ENCODE assay signal across 19 cellular contexts in genomic region chrX:30673405-30673804, GRCh38. TPM values are rescaled to one million over a fixed set of nuclear protein-coding genes. Genes with fewer than 3 reads are reported as not detected.
A peak's percentile ranks its signal among the peaks of the same experiment; 100 is the strongest.
DNase-seq lines count a peak whose midpoint lies in the region; ATAC-seq, FAIRE-seq and TF ChIP-seq lines count a peak whose summit lies in the region.
"Had no signal": no experiment of that assay in that cellular context is flagged by ENCODE, and none has a peak within 500 bp of the region (broad histone marks: within the 10 kb centered on the region; RNA-seq: fewer than 3 reads in every experiment).

No MANE protein-coding gene starts in this region.

- H3K4ac ChIP-seq in neuronal stem cell (ENCODE audit: low read length) = no peak overlapping the region

- DNase-seq in A549 (ENCODE audit: low read depth in 1 of 2, low spot score in 1 of 2) = no peak
- DNase-seq in activated T-helper 1 cell treated with anti-CD3 and anti-CD28 coated beads, Interleukin-12 subunit alpha, Interleukin-12 subunit beta, Interleukin-2, Interleukin-4 antibody, amounts not matched to agents 30 ng/mL and 10 ng/mL and 1 ng/mL, durations not matched to agents 14 hours and 24 hours and 36 hours (ENCODE audit: low spot score) = no peak
- no peak for DNase-seq in HepG2 (ENCODE audit: low spot score)
- no peak for DNase-seq in NCI-H2029 (lab: John Stamatoyannopoulos, UW)
- no peak for DNase-seq in neuronal stem cell (ENCODE audit: low spot score)
- DNase-seq in OCI-M2 (lab: John Stamatoyannopoulos, UW; ENCODE audit: unreplicated experiment) = no peak
- DNase-seq: CD4-positive, CD25-positive, alpha-beta regulatory T cell; GM23248; H7; KBM-7; NCI-H1105 treated with DMSO at 0.1 percent for 48 hours; NCI-H2029 treated with DMSO at 0.1 percent for 48 hours; NCI-H2227 treated with DMSO at 0.1 percent for 48 hours; NCI-H526 treated with DMSO at 0.1 percent for 48 hours; Peyer's patch; SIG-M5 had no signal

- no peak overlapping the region for H3K9ac ChIP-seq in HepG2 (ENCODE audit: insufficient read depth, low read depth, low read length)
- no peak overlapping the region for H3K9ac ChIP-seq in parathyroid adenoma
- no peak overlapping the region for H3K9ac ChIP-seq in neuronal stem cell (ENCODE audit: low read depth, low read length, poor library complexity)
- H3K9ac ChIP-seq: BLaER1, GM23248 had no signal

- no peak for ATAC-seq in A549
- no peak for ATAC-seq in HepG2

- no peak overlapping the region for H2BK5ac ChIP-seq in neuronal stem cell (ENCODE audit: low read length)

- peaks cover 6% of the 10 kb centered on the region for H3K4me1 Mint-ChIP-seq in activated T-helper 1 cell treated with anti-CD3 and anti-CD28 coated beads, Interleukin-12 subunit alpha, Interleukin-12 subunit beta, Interleukin-2, Interleukin-4 antibody, amounts not matched to agents 30 ng/mL and 10 ng/mL and 1 ng/mL, durations not matched to agents 14 hours and 24 hours and 36 hours (ENCODE audit: low read depth)
- H3K4me1 Mint-ChIP-seq: CD4-positive, CD25-positive, alpha-beta regulatory T cell had no signal

- H3K9me3 Mint-ChIP-seq in activated T-helper 1 cell treated with anti-CD3 and anti-CD28 coated beads, Interleukin-12 subunit alpha, Interleukin-12 subunit beta, Interleukin-2, Interleukin-4 antibody, amounts not matched to agents 30 ng/mL and 10 ng/mL and 1 ng/mL, durations not matched to agents 14 hours and 24 hours and 36 hours = no peaks in the 10 kb centered on the region

- intact Hi-C loops in activated T-helper 1 cell treated with anti-CD3 and anti-CD28 coated beads, Interleukin-12 subunit alpha, Interleukin-12 subunit beta, Interleukin-2, Interleukin-4 antibody, amounts not matched to agents 30 ng/mL and 10 ng/mL and 1 ng/mL, durations not matched to agents 14 hours and 24 hours and 36 hours (cut with micrococcal nuclease) = no loop called here
- intact Hi-C loops in HepG2 (cut with micrococcal nuclease; ENCODE audit: unreplicated experiment) = loop anchor here (5.0 kb wide), 1 partner anchor 36 kb away; no protein-coding TSS in a partner anchor

- POLR2A ChIA-PET in A549 (lab: Yijun Ruan, JAX) = no interaction called here
- POLR2A ChIA-PET in HepG2 (lab: Yijun Ruan, JAX) = no interaction called here

- H3K79me1 ChIP-seq in neuronal stem cell (ENCODE audit: low read depth, low read length) = no peaks in the 10 kb centered on the region

- H3K27me3 ChIP-seq in HepG2 (ENCODE audit: control insufficient read depth in 1 of 2, insufficient read depth in 2 of 2, low read length in 2 of 2) = no peaks in the 10 kb centered on the region
- no peaks in the 10 kb centered on the region for H3K27me3 ChIP-seq in parathyroid adenoma (ENCODE audit: control insufficient read depth, insufficient read depth, low read length)
- H3K27me3 ChIP-seq in neuronal stem cell (ENCODE audit: control insufficient read depth in 3 of 3, insufficient read depth in 3 of 3, low read depth in 1 of 3, low read length in 3 of 3) = no peaks in the 10 kb centered on the region
- H3K27me3 ChIP-seq: BLaER1, Peyer's patch had no signal

- TF ChIP-seq POLR2A in A549 (IDR thresholded peaks at IDR 0.05; ENCODE audit: low read length) (no peak), HepG2 (IDR thresholded peaks at IDR 0.05; ENCODE audit: insufficient read depth in 1 of 2, low read depth in 2 of 2, low read length in 2 of 2) (no peak)

- no peaks in the 10 kb centered on the region for H4K20me1 ChIP-seq in HepG2 (ENCODE audit: insufficient read depth, low read length)
- H4K20me1 ChIP-seq: BLaER1 had no signal

- H2BK12ac ChIP-seq in neuronal stem cell (ENCODE audit: low read length) = no peak overlapping the region

- H2BK15ac ChIP-seq in neuronal stem cell (ENCODE audit: low read length) = no peak overlapping the region

- H3K79me2 ChIP-seq in HepG2 (ENCODE audit: insufficient read depth, low read length) (no peaks in the 10 kb centered on the region), parathyroid adenoma (no peaks in the 10 kb centered on the region)

- CTCF ChIA-PET in A549 (lab: Yijun Ruan, JAX) (no interaction called here), HepG2 (lab: Yijun Ruan, JAX; ENCODE audit: low intra/inter-chr PET ratio, low total read pairs) (no interaction called here)

- no peak overlapping the region for H4K91ac ChIP-seq in neuronal stem cell (ENCODE audit: low read depth, low read length, poor library complexity)

- TF ChIP-seq EP300 in A549 (IDR thresholded peaks at IDR 0.05) = no peak
- no peak for TF ChIP-seq EP300 in HepG2 (IDR thresholded peaks at IDR 0.05; ENCODE audit: low read depth in 2 of 2, low read length in 2 of 2)
- no peak for TF ChIP-seq EP300 in HepG2 (CRISPR knock-in tag; IDR thresholded peaks at IDR 0.05; ENCODE audit: borderline replicate concordance)

- H3K27ac ChIP-seq in A549 (no peak overlapping the region), HepG2 (ENCODE audit: extremely low read length, insufficient read depth, low read length) (no peak overlapping the region), parathyroid adenoma (no peak overlapping the region), neuronal stem cell (replicated peaks; ENCODE audit: low read length) (no peak overlapping the region)
- H3K27ac ChIP-seq: BLaER1, GM23248 had no signal

- H2AFZ ChIP-seq in HepG2 (ENCODE audit: low read length) (no peak overlapping the region), parathyroid adenoma (no peak overlapping the region), neuronal stem cell (ENCODE audit: low read length) (no peak overlapping the region)
- H2AFZ ChIP-seq: GM23248 had no signal

- TF ChIP-seq RAD21 in A549 (conservative IDR thresholded peaks at IDR 0.05 in 1 of 2, IDR thresholded peaks at IDR 0.05 in 1 of 2) (no peak), HepG2 (CRISPR knock-in tag; IDR thresholded peaks at IDR 0.05) (no peak)

- no peak overlapping the region for H3K14ac ChIP-seq in neuronal stem cell (ENCODE audit: low read length)

- no peaks in the 10 kb centered on the region for H3K27me3 Mint-ChIP-seq in activated T-helper 1 cell treated with anti-CD3 and anti-CD28 coated beads, Interleukin-12 subunit alpha, Interleukin-12 subunit beta, Interleukin-2, Interleukin-4 antibody, amounts not matched to agents 30 ng/mL and 10 ng/mL and 1 ng/mL, durations not matched to agents 14 hours and 24 hours and 36 hours (ENCODE audit: insufficient read depth)
- H3K27me3 Mint-ChIP-seq: CD4-positive, CD25-positive, alpha-beta regulatory T cell had no signal

- no peak overlapping the region for H3K18ac ChIP-seq in neuronal stem cell (ENCODE audit: low read length)

- in situ Hi-C loops in HepG2 (cut with HindIII; ENCODE audit: extremely low pct_ligation_motif_present, low pct_unique_long_range_greater_than_20kb) = no loop called here

- FAIRE-seq in A549 (lab: Jason Lieb, UNC) = peak; percentile 43
- FAIRE-seq in HepG2 (lab: Jason Lieb, UNC) = no peak
- FAIRE-seq: D721Med had no signal

- TF ChIP-seq CTCF in A549 (IDR thresholded peaks at IDR 0.05) (no peak), HepG2 (CRISPR knock-in tag; IDR thresholded peaks at IDR 0.05) (no peak), parathyroid adenoma (IDR thresholded peaks at IDR 0.05) (no peak)

- H2BK120ac ChIP-seq in neuronal stem cell (ENCODE audit: low read depth, low read length) = no peak overlapping the region

- WGBS in A549 (ENCODE audit: missing lambda C conversion rate) = 43% methylated on average over 2 of the region's 2 CpGs
- 79% methylated on average over 2 of the region's 2 CpGs for WGBS in HepG2 (ENCODE audit: low lambda C conversion rate)
- no CpG with 5 or more reads among the region's 2 CpGs for WGBS in neuronal stem cell (ENCODE audit: extremely low coverage in 2 of 2, insufficient read length in 2 of 2, insufficient replicate concordance in 1 of 2), 2 donors

- peaks cover 38% of the 10 kb centered on the region for H3K36me3 Mint-ChIP-seq in activated T-helper 1 cell treated with anti-CD3 and anti-CD28 coated beads, Interleukin-12 subunit alpha, Interleukin-12 subunit beta, Interleukin-2, Interleukin-4 antibody, amounts not matched to agents 30 ng/mL and 10 ng/mL and 1 ng/mL, durations not matched to agents 14 hours and 24 hours and 36 hours (ENCODE audit: low read depth)

- H3K9me3 ChIP-seq in A549 (no peaks in the 10 kb centered on the region), HepG2 (ENCODE audit: low read length) (no peaks in the 10 kb centered on the region), parathyroid adenoma (ENCODE audit: control insufficient read depth, low read length) (no peaks in the 10 kb centered on the region), neuronal stem cell (replicated peaks in 1 of 2; ENCODE audit: control insufficient read depth in 2 of 2, insufficient read depth in 1 of 2, low read depth in 1 of 2, low read length in 2 of 2) (no peaks in the 10 kb centered on the region)
- H3K9me3 ChIP-seq: BLaER1, Peyer's patch had no signal

- no peaks in the 10 kb centered on the region for H3K4me1 ChIP-seq in A549
- H3K4me1 ChIP-seq in HepG2 (ENCODE audit: insufficient read depth, low read length) = peaks cover 24% of the 10 kb centered on the region
- H3K4me1 ChIP-seq in parathyroid adenoma = no peaks in the 10 kb centered on the region
- no peaks in the 10 kb centered on the region for H3K4me1 ChIP-seq in neuronal stem cell (ENCODE audit: control insufficient read depth in 2 of 2, insufficient read depth in 1 of 2, low read depth in 1 of 2, low read length in 2 of 2)
- H3K4me1 ChIP-seq: BLaER1, Peyer's patch had no signal

- no peak overlapping the region for H3K23ac ChIP-seq in neuronal stem cell (ENCODE audit: low read depth, low read length, poor library complexity)

- H3K4me3 Mint-ChIP-seq in activated T-helper 1 cell treated with anti-CD3 and anti-CD28 coated beads, Interleukin-12 subunit alpha, Interleukin-12 subunit beta, Interleukin-2, Interleukin-4 antibody, amounts not matched to agents 30 ng/mL and 10 ng/mL and 1 ng/mL, durations not matched to agents 14 hours and 24 hours and 36 hours = no peak overlapping the region
- H3K4me3 Mint-ChIP-seq: CD4-positive, CD25-positive, alpha-beta regulatory T cell had no signal

- H3K4me2 ChIP-seq in A549 (no peak overlapping the region), HepG2 (ENCODE audit: low read depth, low read length) (no peak overlapping the region), parathyroid adenoma (ENCODE audit: low read length) (peak overlapping the region; percentile 26), neuronal stem cell (ENCODE audit: insufficient read depth, low read length, poor library complexity, severe bottlenecking) (no peak overlapping the region)
- H3K4me2 ChIP-seq: BLaER1 had no signal

- BruUV-seq in HepG2 (replicated peaks; lab: Mats Ljungman, UMichigan) = no TSS peak

- H3K4me3 ChIP-seq in A549 (no peak overlapping the region), HepG2 (replicated peaks in 1 of 3; ENCODE audit: insufficient read depth in 1 of 3, low read depth in 2 of 3, low read length in 3 of 3) (no peak overlapping the region), parathyroid adenoma (ENCODE audit: low read depth, low read length) (peak overlapping the region; percentile 11), neuronal stem cell (ENCODE audit: low read length in 2 of 2) (no peak overlapping the region)
- H3K4me3 ChIP-seq: BLaER1, GM23248, Peyer's patch had no signal

- H3K27ac Mint-ChIP-seq in activated T-helper 1 cell treated with anti-CD3 and anti-CD28 coated beads, Interleukin-12 subunit alpha, Interleukin-12 subunit beta, Interleukin-2, Interleukin-4 antibody, amounts not matched to agents 30 ng/mL and 10 ng/mL and 1 ng/mL, durations not matched to agents 14 hours and 24 hours and 36 hours = peak overlapping the region; percentile 21

- H3K36me3 ChIP-seq in HepG2 (replicated peaks in 1 of 2; ENCODE audit: control insufficient read depth in 1 of 2, insufficient read depth in 2 of 2, low read length in 2 of 2) = peaks cover 1 to 13% of the 10 kb centered on the region in 2 experiments; a peak in 4 of 5 replicates
- no peaks in the 10 kb centered on the region for H3K36me3 ChIP-seq in parathyroid adenoma (ENCODE audit: control insufficient read depth, insufficient read depth, low read length)
- no peaks in the 10 kb centered on the region for H3K36me3 ChIP-seq in neuronal stem cell (replicated peaks in 1 of 2; ENCODE audit: control insufficient read depth in 2 of 2, insufficient read depth in 2 of 2, low read length in 2 of 2)
- H3K36me3 ChIP-seq: Peyer's patch had no signal

- H4K8ac ChIP-seq in neuronal stem cell (ENCODE audit: low read depth, low read length) = no peak overlapping the region

- H2AK5ac ChIP-seq in neuronal stem cell (ENCODE audit: low read depth, low read length) = no peak overlapping the region

RNA-seq across cellular contexts. Expression of gene GK, which starts 20.2 kb away (rescaled TPM):
- polyA plus RNA-seq in A549 (2011; rRNA removed) = 5.1 and 7.1 TPM in 2 replicates
- polyA plus RNA-seq in A549 (2012; cell fraction: cytosol; rRNA removed) = 1.3 and 1.5 TPM in 2 replicates
- 1.4 TPM in 2 replicates for polyA plus RNA-seq in A549 (2012; cell fraction: nucleus; rRNA removed)
- 1.3 to 1.5 TPM (median 1.4 TPM) in 3 replicates for polyA plus RNA-seq in A549 (2017; fragmentation: RNase III; extraction: RNeasy Plus Mini Kit Qiagen cat#74134 plus additional on column Dnase treatment)
- 1.7 and 3.5 TPM in 2 replicates for polyA minus RNA-seq in A549 (2011; rRNA and poly(A)+ RNA removed)
- total RNA-seq in activated T-helper 1 cell treated with anti-CD3 and anti-CD28 coated beads, Interleukin-12 subunit alpha, Interleukin-12 subunit beta, Interleukin-2, Interleukin-4 antibody, amounts not matched to agents 30 ng/mL and 10 ng/mL and 1 ng/mL, durations not matched to agents 14 hours and 24 hours and 36 hours = 71.1 and 77.5 TPM in 2 replicates
- 64.2 and 91.1 TPM in 2 replicates for total RNA-seq in HepG2 (2016; rRNA removed; fragmentation: Illumina TruSeq; extraction: Trizol)
- total RNA-seq in HepG2 (2016; cell fraction: cytosol; rRNA removed; fragmentation: Illumina TruSeq; extraction: Trizol; ENCODE audit: low read depth) = 8.4 and 10.9 TPM in 2 replicates
- total RNA-seq in HepG2 (2016; cell fraction: insoluble cytoplasmic fraction; rRNA removed; fragmentation: Illumina TruSeq; extraction: Trizol) = 66.0 and 90.6 TPM in 2 replicates
- 16.0 and 19.5 TPM in 2 replicates for total RNA-seq in HepG2 (2016; cell fraction: membrane; rRNA removed; fragmentation: Illumina TruSeq; extraction: Trizol)
- 61.7 and 67.1 TPM in 2 replicates for total RNA-seq in HepG2 (2016; cell fraction: nucleus; rRNA removed; fragmentation: Illumina TruSeq; extraction: Trizol)
- polyA plus RNA-seq in HepG2 (2011; rRNA removed) = 265 and 274 TPM in 2 replicates
- 91.6 and 146 TPM in 2 replicates for polyA plus RNA-seq in HepG2 (2011; cell fraction: cytosol; rRNA removed)
- polyA plus RNA-seq in HepG2 (2011; cell fraction: nucleus; rRNA removed) = 267 and 310 TPM in 2 replicates
- 133 and 173 TPM in 2 replicates for polyA plus RNA-seq in HepG2 (2012)
- 4.9 and 5.5 TPM in 2 replicates for polyA plus RNA-seq in HepG2 (2016; cell fraction: cytosol; fragmentation: Illumina TruSeq; extraction: Trizol; ENCODE audit: low read depth)
- polyA plus RNA-seq in HepG2 (2016; cell fraction: insoluble cytoplasmic fraction; fragmentation: Illumina TruSeq; extraction: Trizol; ENCODE audit: low read depth) = 71.8 and 74.5 TPM in 2 replicates
- 8.3 and 9.0 TPM in 2 replicates for polyA plus RNA-seq in HepG2 (2016; cell fraction: membrane; fragmentation: Illumina TruSeq; extraction: Trizol; ENCODE audit: low read depth)
- polyA plus RNA-seq in HepG2 (2016; cell fraction: nucleus; fragmentation: Illumina TruSeq; extraction: Trizol; ENCODE audit: insufficient read depth, low read depth) = 71.3 and 81.0 TPM in 2 replicates
- polyA minus RNA-seq in HepG2 (2011; rRNA and poly(A)+ RNA removed; ENCODE audit: low replicate concordance) = 11.6 and 131 TPM in 2 replicates
- 129 and 164 TPM in 2 replicates for polyA minus RNA-seq in HepG2 (2011; cell fraction: cytosol; rRNA and poly(A)+ RNA removed)
- polyA minus RNA-seq in HepG2 (2011; cell fraction: nucleus; rRNA and poly(A)+ RNA removed) = 724 and 744 TPM in 2 replicates
- 3.8 TPM for polyA plus RNA-seq in neuronal stem cell (2013, experiment 1 of 2)
- 4.1 TPM for polyA plus RNA-seq in neuronal stem cell (2013, experiment 2 of 2)
